In genomic region chr19:867855-868457, GRCh38 we compare ENCODE assay signal across 1 cellular context.
TF ChIP-seq lines count a peak whose summit lies in the region.

No MANE protein-coding gene starts in this region.

TF ChIP-seq in HepG2, 621 proteins besides CTCF, POLR2A, EP300 and RAD21:
- TF ChIP-seq HNRNPLL (IDR thresholded peaks at IDR 0.05; ENCODE audit: low read depth, low read length, poor library complexity, severe bottlenecking): peak; percentile 14
- TF ChIP-seq SRSF1 (optimal IDR thresholded peaks at IDR 0.05; ENCODE audit: low read depth, low read length): peak; percentile 10
- no peak for TF ChIP-seq FOXP1 (IDR thresholded peaks at IDR 0.05)
- TF ChIP-seq FOXP1 (CRISPR knock-in tag; IDR thresholded peaks at IDR 0.05): no peak
- peak; percentile 80 for TF ChIP-seq AGO1 (IDR thresholded peaks at IDR 0.05; ENCODE audit: low read depth, low read length, poor library complexity, severe bottlenecking)
- TF ChIP-seq AGO2 (optimal IDR thresholded peaks at IDR 0.05; ENCODE audit: low read depth, low read length): peak; percentile 23
